Comparison of ENCODE assay signal across 8 cellular contexts in the genomic region with DNA sequence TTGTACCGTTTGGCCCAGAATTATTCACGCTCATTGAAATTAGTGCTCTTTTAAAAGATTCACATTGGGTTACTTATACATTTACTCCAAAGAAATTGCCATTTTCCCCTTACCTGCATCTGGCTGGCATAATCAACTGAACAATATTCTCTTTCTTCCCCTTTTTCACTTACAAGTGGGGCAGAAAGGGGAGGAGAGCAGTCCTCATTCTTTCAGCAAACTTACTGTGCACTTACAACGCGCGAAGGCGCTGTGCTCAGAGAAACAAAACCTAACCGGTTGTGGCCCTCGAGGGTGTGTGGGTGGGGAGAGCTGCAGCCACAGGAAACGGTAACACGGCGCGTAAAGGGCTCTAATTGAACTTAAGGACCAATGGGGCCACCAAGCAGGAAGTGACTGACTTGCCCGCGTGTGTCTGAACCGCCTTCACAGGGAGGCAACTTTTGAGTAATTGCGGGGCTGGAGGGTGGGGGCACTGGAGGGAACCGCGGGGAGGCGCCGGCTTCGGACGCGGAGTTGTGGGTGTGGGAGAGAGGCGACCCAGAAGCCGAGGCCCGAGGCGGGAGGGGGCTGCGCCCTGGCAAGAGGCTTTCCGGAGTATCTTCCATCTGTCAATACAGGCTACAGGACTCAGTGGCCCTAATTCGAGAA. TPM values are rescaled to one million over a fixed set of nuclear protein-coding genes. Genes with fewer than 3 reads are reported as not detected.
DNase-seq lines count a peak whose midpoint lies in the region; ATAC-seq, FAIRE-seq and TF ChIP-seq lines count a peak whose summit lies in the region.

No MANE protein-coding gene starts in this region.

- ATAC-seq in HG03064 (IDR thresholded peaks at IDR 0.05; ENCODE audit: low read depth, unreplicated experiment) (peak; percentile 66), body of pancreas (peak; percentile 57)

- 2 to 3% methylated on average over 14 to 30 of the region's 30 CpGs for WGBS in body of pancreas, 2 donors
- 0 to 1% (median 1%) methylated on average over 24 to 30 of the region's 30 CpGs for WGBS in small intestine, 3 donors

- H3K9ac ChIP-seq in iPS-18a (ENCODE audit: low read length), result peak overlapping the region; percentile 98

- TF ChIP-seq POLR2A in GM18526 (IDR thresholded peaks at IDR 0.05; ENCODE audit: extremely low read depth, insufficient read length) (peak; percentile 59), body of pancreas (IDR thresholded peaks at IDR 0.05) (no peak)

- H3K4me1 ChIP-seq in body of pancreas (peaks cover 65% of the 10 kb centered on the region), iPS-18a (ENCODE audit: control insufficient read depth, low read depth, low read length) (no peaks in the 10 kb centered on the region), small intestine (ENCODE audit: control insufficient read depth in 2 of 2, insufficient read depth in 1 of 2, low read depth in 1 of 2, low read length in 1 of 2) (peaks cover 0 to 5% of the 10 kb centered on the region in 2 donors)

- FAIRE-seq in A204.1 (lab: Jason Lieb, UNC) (peak; percentile 95), TTC549 (lab: Jason Lieb, UNC) (peak; percentile 75), small intestine (lab: Jason Lieb, UNC) (no peak)

- H3K9me3 ChIP-seq in body of pancreas (no peaks in the 10 kb centered on the region), iPS-18a (ENCODE audit: control insufficient read depth, low read depth, low read length) (no peaks in the 10 kb centered on the region), small intestine (ENCODE audit: control insufficient read depth, low read depth) (no peaks in the 10 kb centered on the region)

- H3K36me3 ChIP-seq in body of pancreas (replicated peaks in 1 of 2; ENCODE audit: insufficient read depth in 1 of 2, low read depth in 2 of 2) (peaks cover 0 to 1% of the 10 kb centered on the region in 2 donors), iPS-18a (ENCODE audit: control insufficient read depth, low read depth, low read length) (peaks cover 19% of the 10 kb centered on the region), small intestine (ENCODE audit: control insufficient read depth in 2 of 2, insufficient read depth in 2 of 2, low read length in 2 of 2) (no peaks in the 10 kb centered on the region)

- intact Hi-C loops in body of pancreas (cut with DNase I), result no loop called here

- H3K4me3 ChIP-seq in body of pancreas, result peak overlapping the region; percentile 19 to 38
- H3K4me3 ChIP-seq in iPS-18a (ENCODE audit: low read length), result peak overlapping the region; percentile 87
- peak overlapping the region; percentile 28 to 83 for H3K4me3 ChIP-seq in small intestine (ENCODE audit: low read depth in 1 of 2, low read length in 2 of 2)

- H3K27ac ChIP-seq in body of pancreas, result peak overlapping the region; percentile 97 to 99 (median 99)
- H3K27ac ChIP-seq in iPS-18a (ENCODE audit: low read length), result peak overlapping the region; percentile 89
- peak overlapping the region; percentile 84 to 97 for H3K27ac ChIP-seq in small intestine (ENCODE audit: low read depth in 1 of 2, low read length in 1 of 2)

- peak; percentile 85 for DNase-seq in NCI-H2107 (lab: John Stamatoyannopoulos, UW)
- peak; percentile 71 to 93 (median 81) for DNase-seq in body of pancreas
- DNase-seq in small intestine, result peak; percentile 97

- TF ChIP-seq CTCF in body of pancreas (IDR thresholded peaks at IDR 0.05), result peak in 4 of 7 experiments; percentile 15 to 44 (median 32)

- H3K27me3 ChIP-seq in body of pancreas (no peaks in the 10 kb centered on the region), iPS-18a (ENCODE audit: control insufficient read depth, insufficient read depth, low read length) (no peaks in the 10 kb centered on the region), small intestine (ENCODE audit: control insufficient read depth in 2 of 2, insufficient read depth in 2 of 2, low read length in 2 of 2) (no peaks in the 10 kb centered on the region)

RNA-seq across cellular contexts. Expression of a gene that starts 0.7 kb away (rescaled TPM):
- total RNA-seq in body of pancreas, result 10 to 100 TPM; 54.4 to 64.6 TPM
- polyA plus RNA-seq in small intestine, result 100 to 1,000 TPM; 114 to 131 (median 122) TPM

RNA-seq across cellular contexts. Expression of a gene that starts 21.2 kb away (rescaled TPM):
- total RNA-seq in body of pancreas, result 10 to 100 TPM; 61.5 to 89.7 TPM
- polyA plus RNA-seq in small intestine, result 10 to 100 TPM; 35.9 to 59.9 (median 52.8) TPM

RNA-seq across cellular contexts. Expression of a gene that starts 45.8 kb away (rescaled TPM):
- total RNA-seq in body of pancreas, result not detected
- under 1 TPM in 1 of 3 donors, not detected in 2; 0.15 TPM for polyA plus RNA-seq in small intestine

Comparison
In these comparisons a context has a peak if more than half of its experiments do, and no peak if none do; other contexts are left out.
1. Peak in every context shown above with its lines: DNase-seq, ATAC-seq, H3K4me3 ChIP-seq and H3K27ac ChIP-seq.
2. H3K4me3 ChIP-seq: peak in every context shown above with its lines; median percentile 87 in iPS-18a; 56 in small intestine; 28 in body of pancreas.